In genomic region chr5:180437336-180437735, GRCh38 we compare ENCODE assay signal across 9 cellular contexts.
"Had no signal": no experiment of that assay in that cellular context is flagged by ENCODE, and none has a peak within 500 bp of the region (broad histone marks: within the 10 kb centered on the region; RNA-seq: fewer than 3 reads in every experiment).

No MANE protein-coding gene starts in this region.

- H3K4me3 ChIP-seq: GM23338, K562 had no signal

- DNase-seq: H9, HCEC 1CT, IMR-90, KG1 had no signal

- H3K4me3 Mint-ChIP-seq: GM23338, H9 had no signal

- H3K27ac Mint-ChIP-seq: GM23338, H9 had no signal

- FAIRE-seq: H1, H54, HTR-8/SVneo, K562 had no signal

- ATAC-seq: GM23338, K562 had no signal
